ENCODE assay signal across 8 cellular contexts in the genomic region with DNA sequence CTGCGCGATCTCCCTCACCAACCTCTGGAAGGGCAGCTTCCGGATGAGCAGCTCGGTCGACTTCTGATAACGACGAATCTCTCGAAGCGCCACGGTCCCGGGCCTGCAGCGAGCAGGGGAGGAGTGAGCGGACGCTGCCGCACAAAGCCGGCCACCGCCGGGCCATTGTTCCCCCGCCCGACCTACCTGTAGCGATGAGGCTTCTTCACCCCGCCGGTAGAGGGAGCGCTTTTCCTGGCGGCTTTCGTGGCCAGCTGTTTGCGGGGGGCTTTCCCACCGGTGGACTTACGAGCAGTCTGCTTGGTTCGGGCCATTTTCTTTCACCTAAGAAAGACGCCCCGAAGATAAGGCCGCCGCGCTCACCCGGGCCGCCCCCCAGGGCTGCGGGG. TPM values are rescaled to one million over a fixed set of nuclear protein-coding genes. Genes with fewer than 3 reads are reported as not detected.
DNase-seq lines count a peak whose midpoint lies in the region; ATAC-seq and TF ChIP-seq lines count a peak whose summit lies in the region.

No MANE protein-coding gene starts in this region.

- no TSS peak for BruUV-seq in OCI-LY7 (replicated peaks; lab: Mats Ljungman, UMichigan)

- H3K27ac ChIP-seq in OCI-LY7 (ENCODE audit: low read depth, low read length, poor library complexity, severe bottlenecking) = peak overlapping the region; percentile 84
- H3K27ac ChIP-seq in tibial artery = peak overlapping the region; percentile 97 to 99

- peaks cover 46% of the 10 kb centered on the region for H3K36me3 ChIP-seq in OCI-LY7 (ENCODE audit: insufficient read depth, low read length)
- peaks cover 44 to 55% (median 48%) of the 10 kb centered on the region in 3 donors for H3K36me3 ChIP-seq in tibial artery

- H3K27me3 Mint-ChIP-seq in central memory CD8-positive, alpha-beta T cell = no peaks in the 10 kb centered on the region
- no peaks in the 10 kb centered on the region for H3K27me3 Mint-ChIP-seq in memory B cell

- H3K27ac Mint-ChIP-seq in central memory CD8-positive, alpha-beta T cell (ENCODE audit: low read depth) = peak overlapping the region; percentile 97
- H3K27ac Mint-ChIP-seq in memory B cell = peak overlapping the region; percentile 100

- H3K4me3 Mint-ChIP-seq in central memory CD8-positive, alpha-beta T cell = peak overlapping the region; percentile 91
- peak overlapping the region; percentile 96 for H3K4me3 Mint-ChIP-seq in memory B cell

- H4K20me1 ChIP-seq in OCI-LY7 (ENCODE audit: insufficient read depth, low read length) = peaks cover 24% of the 10 kb centered on the region

- peak; percentile 90 for TF ChIP-seq CTCF in OCI-LY7 (conservative IDR thresholded peaks at IDR 0.05; ENCODE audit: low read length)
- peak; percentile 36 to 43 for TF ChIP-seq CTCF in tibial artery (IDR thresholded peaks at IDR 0.05)

- POLR2A ChIA-PET in OCI-LY7 (lab: Charles Lee) = interaction anchor here (0.6 to 2.0 kb wide), 3 partner anchors 10 to 79 kb away, joined by 3 to 8 read pairs (median 4); partner anchors contain the start of gene GALK1

- H3K36me3 Mint-ChIP-seq in central memory CD8-positive, alpha-beta T cell (ENCODE audit: insufficient read depth) = peaks cover 63% of the 10 kb centered on the region
- peaks cover 15% of the 10 kb centered on the region for H3K36me3 Mint-ChIP-seq in memory B cell

- CTCF ChIA-PET in OCI-LY7 (lab: Charles Lee; ENCODE audit: unreplicated experiment) = no interaction called here

- peak overlapping the region; percentile 85 for H3K4me2 ChIP-seq in OCI-LY7 (ENCODE audit: low read length)

- H3K27me3 ChIP-seq in tibial artery = no peaks in the 10 kb centered on the region

- peak; percentile 1 for ATAC-seq in activated CD4-positive, CD25-positive, alpha-beta regulatory T cell treated with anti-CD3 and anti-CD28 coated beads, Interleukin-2, amount 50 U/mL, for 24 hours
- ATAC-seq in HG02678 (IDR thresholded peaks at IDR 0.05; ENCODE audit: unreplicated experiment) (peak; percentile 16), memory B cell (ENCODE audit: low read depth) (peak; percentile 15)
- peak; percentile 13 for ATAC-seq in central memory CD8-positive, alpha-beta T cell (replicated peaks; ENCODE audit: extremely low read depth, poor library complexity, severe bottlenecking)

- peak overlapping the region; percentile 83 for H3K4me3 ChIP-seq in OCI-LY7 (ENCODE audit: low read depth, low read length, poor library complexity, severe bottlenecking)
- H3K4me3 ChIP-seq in tibial artery = peak overlapping the region; percentile 78

- no peaks in the 10 kb centered on the region for H3K9me2 ChIP-seq in OCI-LY7 (ENCODE audit: insufficient read depth, low read length)

- intact Hi-C loops in OCI-LY7 (cut with micrococcal nuclease; ENCODE audit: unreplicated experiment) = loop anchor here (1.0 to 5.0 kb wide), 3 partner anchors 14 to 488 kb away; partner anchors contain the start of genes GALK1, TRIM65 and UBALD2
- intact Hi-C loops in tibial artery (cut with DNase I; ENCODE audit: low total_unique reads) = no loop called here

- peaks cover 51% of the 10 kb centered on the region for H3K4me1 Mint-ChIP-seq in central memory CD8-positive, alpha-beta T cell
- peaks cover 27% of the 10 kb centered on the region for H3K4me1 Mint-ChIP-seq in memory B cell

- H2AFZ ChIP-seq in OCI-LY7 (ENCODE audit: low read length) = no peak overlapping the region

- H3K9me3 ChIP-seq in OCI-LY7 (ENCODE audit: low read length) = no peaks in the 10 kb centered on the region
- H3K9me3 ChIP-seq in tibial artery = no peaks in the 10 kb centered on the region

- DNase-seq in activated CD4-positive, CD25-positive, alpha-beta regulatory T cell treated with anti-CD3 and anti-CD28 coated beads, Interleukin-2, amount 50 U/mL, for 72 hours = no peak
- DNase-seq in OCI-LY7 (ENCODE audit: low spot score) (peak; percentile 84), memory B cell (ENCODE audit: low spot score in 2 of 2) (peak in 1 of 2 donors; percentile 64), tibial artery (no peak), HCEC 1CT (no peak)
- DNase-seq in central memory CD8-positive, alpha-beta T cell (ENCODE audit: low spot score in 2 of 2) = peak in 1 of 2 donors; percentile 71

- H3K79me2 ChIP-seq in OCI-LY7 (ENCODE audit: insufficient read depth, low read depth, low read length) = peaks cover 33% of the 10 kb centered on the region

- no peaks in the 10 kb centered on the region for H3K9me3 Mint-ChIP-seq in central memory CD8-positive, alpha-beta T cell
- H3K9me3 Mint-ChIP-seq in memory B cell = no peaks in the 10 kb centered on the region

- H3K4me1 ChIP-seq in OCI-LY7 (ENCODE audit: insufficient read depth, low read length, poor library complexity, severe bottlenecking) (peaks cover 40% of the 10 kb centered on the region), tibial artery (peaks cover 0 to 51% (median 38%) of the 10 kb centered on the region in 4 donors)

RNA-seq across cellular contexts. Expression of gene UNK, which starts 5.8 kb away (rescaled TPM):
- 41.5 and 44.0 TPM in 2 replicates for total RNA-seq in OCI-LY7 (2014; rRNA removed; shearing (Covaris generic))
- total RNA-seq in OCI-LY7 (2022) = 67.6 and 77.3 TPM in 2 replicates

RNA-seq across cellular contexts. Expression of gene GALK1, which starts 13.9 kb away (rescaled TPM):
- 88.2 and 99.4 TPM in 2 replicates for total RNA-seq in OCI-LY7 (2014; rRNA removed; shearing (Covaris generic))
- 74.8 and 76.5 TPM in 2 replicates for total RNA-seq in OCI-LY7 (2022)

RNA-seq across cellular contexts. Expression of gene ITGB4, which starts 57.6 kb away (rescaled TPM):
- 0.66 and 2.0 TPM in 2 replicates for total RNA-seq in OCI-LY7 (2014; rRNA removed; shearing (Covaris generic))
- total RNA-seq in OCI-LY7 (2022) = 1.9 and 3.9 TPM in 2 replicates
